14 cellular contexts compared by ENCODE assay signal in genomic region chr2:235583144-235583543, GRCh38.
A peak's percentile ranks its signal among the peaks of the same experiment; 100 is the strongest.
DNase-seq lines count a peak whose midpoint lies in the region; ATAC-seq and TF ChIP-seq lines count a peak whose summit lies in the region.
"Had no signal": no experiment of that assay in that cellular context is flagged by ENCODE, and none has a peak within 500 bp of the region (broad histone marks: within the 10 kb centered on the region; RNA-seq: fewer than 3 reads in every experiment).

No MANE protein-coding gene starts in this region.

- ATAC-seq in right lobe of liver (peak in 3 of 4 donors; percentile 21 to 30 (median 27)), HG02571 (IDR thresholded peaks at IDR 0.05; ENCODE audit: unreplicated experiment) (no peak)
- ATAC-seq in effector memory CD8-positive, alpha-beta T cell (replicated peaks) = no peak

- H4K8ac ChIP-seq in trophoblast cell (ENCODE audit: low read depth, low read length) = no peak overlapping the region

- H3K4me1 ChIP-seq in right lobe of liver (no peaks in the 10 kb centered on the region), trophoblast cell (ENCODE audit: control insufficient read depth in 1 of 2, insufficient read depth in 2 of 2, low read length in 2 of 2) (peaks cover under 1 to 7% of the 10 kb centered on the region in 2 experiments)
- H3K4me1 ChIP-seq: Caco-2 had no signal

- no peak for TF ChIP-seq POLR2A in right lobe of liver (IDR thresholded peaks at IDR 0.05)

- peaks cover 7% of the 10 kb centered on the region for H3K36me3 Mint-ChIP-seq in effector memory CD8-positive, alpha-beta T cell (ENCODE audit: insufficient read depth)

- H3K27me3 Mint-ChIP-seq in effector memory CD8-positive, alpha-beta T cell = peaks cover 0 to 7% of the 10 kb centered on the region in 2 donors

- H3K27ac ChIP-seq in dorsolateral prefrontal cortex = peak overlapping the region in 32 of 59 donors; percentile 3 to 99 (median 56)
- no peak overlapping the region for H3K27ac ChIP-seq in right lobe of liver
- no peak overlapping the region for H3K27ac ChIP-seq in trophoblast cell (ENCODE audit: low read depth, low read length)
- H3K27ac ChIP-seq: C4-2B, GM23248, HL-60 had no signal

- no peak overlapping the region for H3K4me3 Mint-ChIP-seq in effector memory CD8-positive, alpha-beta T cell
- H3K4me3 Mint-ChIP-seq: B cell; CD4-positive, alpha-beta T cell had no signal

- no peak overlapping the region for H2BK12ac ChIP-seq in trophoblast cell (ENCODE audit: low read length)

- intact Hi-C loops in dorsolateral prefrontal cortex (cut with DNase I) (loop anchor here in 1 of 2 donors (10.0 kb wide), 1 partner anchor 318 kb away; no protein-coding TSS in a partner anchor), right lobe of liver (cut with DNase I) (no loop called here)

- H3K79me1 ChIP-seq in trophoblast cell (ENCODE audit: low read length) = peaks cover under 1% of the 10 kb centered on the region

- no peak overlapping the region for H2AK5ac ChIP-seq in trophoblast cell (ENCODE audit: low read length)

- H3K4me3 ChIP-seq in dorsolateral prefrontal cortex (no peak overlapping the region), right lobe of liver (no peak overlapping the region), trophoblast cell (ENCODE audit: low read depth, low read length) (no peak overlapping the region)
- H3K4me3 ChIP-seq: GM23248 had no signal

- H3K4me1 Mint-ChIP-seq in effector memory CD8-positive, alpha-beta T cell (ENCODE audit: low read depth in 2 of 2) = peaks cover 3 to 4% of the 10 kb centered on the region in 2 donors
- H3K4me1 Mint-ChIP-seq: B cell had no signal

- H3K36me3 ChIP-seq in right lobe of liver (no peaks in the 10 kb centered on the region), trophoblast cell (ENCODE audit: control insufficient read depth in 1 of 2, insufficient read depth in 2 of 2, low read length in 2 of 2) (no peaks in the 10 kb centered on the region)

- no peaks in the 10 kb centered on the region for H3K9me3 ChIP-seq in right lobe of liver
- H3K9me3 ChIP-seq in trophoblast cell (ENCODE audit: insufficient read depth, low read depth, low read length) = no peaks in the 10 kb centered on the region
- H3K9me3 ChIP-seq: Caco-2 had no signal

- no peaks in the 10 kb centered on the region for H3K9me3 Mint-ChIP-seq in effector memory CD8-positive, alpha-beta T cell
- H3K9me3 Mint-ChIP-seq: CD4-positive, alpha-beta T cell had no signal

- H4K12ac ChIP-seq in trophoblast cell (ENCODE audit: low read depth, low read length) = no peak overlapping the region

- H4K91ac ChIP-seq in trophoblast cell (ENCODE audit: low read depth, low read length) = no peak overlapping the region

- H2BK120ac ChIP-seq in trophoblast cell (ENCODE audit: insufficient read depth, low read length, poor library complexity) = no peak overlapping the region

- H3K9ac ChIP-seq in trophoblast cell (ENCODE audit: low read length) = no peak overlapping the region
- H3K9ac ChIP-seq: GM23248 had no signal

- H3K23ac ChIP-seq in trophoblast cell (ENCODE audit: low read length) = no peak overlapping the region

- no peak for DNase-seq in dorsolateral prefrontal cortex
- DNase-seq in right lobe of liver = peak in 1 of 3 donors; percentile 29
- no peak for DNase-seq in trophoblast cell
- no peak for DNase-seq in effector memory CD8-positive, alpha-beta T cell
- DNase-seq in SHP77 (lab: John Stamatoyannopoulos, UW) = no peak
- DNase-seq: Caco-2; CD4-positive, alpha-beta T cell; GM23248; HCEC 1CT; IMR-90 had no signal

- 74% methylated on average over 5 of the region's 6 CpGs for WGBS in right lobe of liver (ENCODE audit: insufficient coverage, low coverage, low lambda C conversion rate, missing lambda C conversion rate)
- no CpG with 5 or more reads among the region's 6 CpGs for WGBS in trophoblast cell (ENCODE audit: extremely low coverage, insufficient coverage, insufficient read length)

- peaks cover under 1% of the 10 kb centered on the region for H3K79me2 ChIP-seq in trophoblast cell (ENCODE audit: control insufficient read depth, insufficient read depth, low read length, poor library complexity)

- peak overlapping the region; percentile 10 for H3K4ac ChIP-seq in trophoblast cell (ENCODE audit: low read depth, low read length)

- TF ChIP-seq CTCF in dorsolateral prefrontal cortex (IDR thresholded peaks at IDR 0.05 in 54 of 56, conservative IDR thresholded peaks at IDR 0.05 in 2 of 56; ENCODE audit: low read depth in 1 of 56, partially characterized antibody in 56 of 56) (no peak), right lobe of liver (IDR thresholded peaks at IDR 0.05) (no peak)

- H3K18ac ChIP-seq in trophoblast cell (ENCODE audit: low read length) = no peak overlapping the region

- no peak overlapping the region for H2BK5ac ChIP-seq in trophoblast cell (ENCODE audit: low read depth, low read length, poor library complexity)

- no peaks in the 10 kb centered on the region for H3K27me3 ChIP-seq in dorsolateral prefrontal cortex
- no peaks in the 10 kb centered on the region for H3K27me3 ChIP-seq in right lobe of liver
- no peaks in the 10 kb centered on the region for H3K27me3 ChIP-seq in trophoblast cell (ENCODE audit: insufficient read depth, low read length)

- H3K14ac ChIP-seq in trophoblast cell (ENCODE audit: low read length) = no peak overlapping the region

- no peak overlapping the region for H3K27ac Mint-ChIP-seq in effector memory CD8-positive, alpha-beta T cell
- H3K27ac Mint-ChIP-seq: B cell; CD4-positive, alpha-beta T cell had no signal

- H3K4me2 ChIP-seq in trophoblast cell (ENCODE audit: low read length) = no peak overlapping the region

- no peak overlapping the region for H2AFZ ChIP-seq in trophoblast cell (ENCODE audit: insufficient read depth, low read length, poor library complexity)
- H2AFZ ChIP-seq: GM23248 had no signal

Comparison
In these comparisons a context has a peak if more than half of its experiments do, and no peak if none do; other contexts are left out.
1. H3K27ac ChIP-seq: peak in dorsolateral prefrontal cortex (32 of 59); none in right lobe of liver (0 of 3) and trophoblast cell (single experiment).
2. ATAC-seq: peak in right lobe of liver (3 of 4); none in effector memory CD8-positive, alpha-beta T cell (single experiment) and HG02571 (single experiment).